12 cellular contexts compared by ENCODE assay signal in genomic region chr12:117058442-117059072, GRCh38.
"Had no signal": no experiment of that assay in that cellular context is flagged by ENCODE, and none has a peak within 500 bp of the region (broad histone marks: within the 10 kb centered on the region; RNA-seq: fewer than 3 reads in every experiment).

No MANE protein-coding gene starts in this region.

- H3K36me3 Mint-ChIP-seq: stimulated activated effector memory CD8-positive, alpha-beta T cell treated with anti-CD3 and anti-CD28 coated beads, Interleukin-12 subunit alpha, Interleukin-12 subunit beta, amount 100 ng/mL, for 72 hours had no signal

- H3K27ac Mint-ChIP-seq: activated T-cell treated with anti-CD3 and anti-CD28 coated beads, Interleukin-2, amount 50 U/mL, for 72 hours; dendritic cell treated with granulocyte-macrophage colony-stimulating factor and Interleukin-4, amounts not matched to agents 40 ng/mL and 50 ng/mL, for 4 days; stimulated activated effector memory CD8-positive, alpha-beta T cell treated with anti-CD3 and anti-CD28 coated beads, Interleukin-12 subunit alpha, Interleukin-12 subunit beta, amount 100 ng/mL, for 72 hours had no signal

- ATAC-seq: activated T-cell treated with anti-CD3 and anti-CD28 coated beads, Interleukin-2, amount 50 U/mL, for 72 hours; effector memory CD8-positive, alpha-beta T cell; gastroesophageal sphincter; stimulated activated effector memory CD8-positive, alpha-beta T cell treated with anti-CD3 and anti-CD28 coated beads, Interleukin-12 subunit alpha, Interleukin-12 subunit beta, amount 100 ng/mL, for 72 hours had no signal

- DNase-seq: activated CD4-positive, alpha-beta T cell treated with anti-CD3 and anti-CD28 coated beads for 1 hour; activated CD4-positive, alpha-beta T cell treated with anti-CD3 and anti-CD28 coated beads, Interleukin-2, amount 50 U/mL, for 48 hours; activated T-cell treated with anti-CD3 and anti-CD28 coated beads, Interleukin-2, amount 50 U/mL, for 72 hours; cerebellar nuclear complex; effector memory CD8-positive, alpha-beta T cell; hippocampal formation; small intestine; tibial artery; uterus had no signal

- H3K27me3 Mint-ChIP-seq: effector memory CD8-positive, alpha-beta T cell had no signal

- H3K27ac ChIP-seq: gastroesophageal sphincter, tibial artery, uterus had no signal

- H3K4me3 ChIP-seq: gastroesophageal sphincter, tibial artery, uterus had no signal

- H3K36me3 ChIP-seq: gastroesophageal sphincter, tibial artery, uterus had no signal

- H3K9me3 Mint-ChIP-seq: activated T-cell treated with anti-CD3 and anti-CD28 coated beads, Interleukin-2, amount 50 U/mL, for 72 hours; dendritic cell treated with granulocyte-macrophage colony-stimulating factor and Interleukin-4, amounts not matched to agents 40 ng/mL and 50 ng/mL, for 4 days; effector memory CD8-positive, alpha-beta T cell; stimulated activated effector memory CD8-positive, alpha-beta T cell treated with anti-CD3 and anti-CD28 coated beads, Interleukin-12 subunit alpha, Interleukin-12 subunit beta, amount 100 ng/mL, for 72 hours had no signal

- H3K9me3 ChIP-seq: gastroesophageal sphincter, tibial artery, uterus had no signal

- H3K27me3 ChIP-seq: gastroesophageal sphincter, uterus had no signal

- H3K4me3 Mint-ChIP-seq: activated T-cell treated with anti-CD3 and anti-CD28 coated beads, Interleukin-2, amount 50 U/mL, for 72 hours; dendritic cell treated with granulocyte-macrophage colony-stimulating factor and Interleukin-4, amounts not matched to agents 40 ng/mL and 50 ng/mL, for 4 days; effector memory CD8-positive, alpha-beta T cell; stimulated activated effector memory CD8-positive, alpha-beta T cell treated with anti-CD3 and anti-CD28 coated beads, Interleukin-12 subunit alpha, Interleukin-12 subunit beta, amount 100 ng/mL, for 72 hours had no signal

- H3K4me1 ChIP-seq: gastroesophageal sphincter, tibial artery, uterus had no signal
